ENCODE assay signal across 1 cellular context in the genomic region with DNA sequence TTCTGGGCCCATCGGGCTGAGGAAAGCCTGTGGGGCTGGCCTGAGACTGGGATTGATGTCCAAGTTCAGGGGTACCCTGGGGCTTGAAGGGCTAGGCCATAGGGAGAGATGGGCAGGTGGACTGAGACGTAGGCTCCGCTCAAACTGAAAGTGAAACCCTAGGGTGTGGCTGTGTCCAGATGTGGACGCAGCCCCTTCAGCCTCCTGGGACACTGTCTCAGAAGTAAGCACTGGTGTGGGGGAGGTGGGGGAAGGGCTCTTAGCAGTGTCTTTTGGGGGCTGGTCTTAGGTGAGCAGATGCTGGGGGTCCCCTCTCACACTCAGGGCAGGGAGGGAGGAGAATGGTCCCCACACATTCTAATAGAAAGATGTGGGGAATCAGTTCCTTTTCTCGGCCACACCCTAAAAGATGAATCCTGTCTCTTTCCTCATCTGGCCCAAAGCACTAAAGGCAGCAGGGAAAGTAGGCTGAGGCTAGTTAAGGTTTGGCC.
TF ChIP-seq lines count a peak whose summit lies in the region.

No MANE protein-coding gene starts in this region.

TF ChIP-seq in GM23338, 12 proteins besides CTCF, POLR2A, EP300 and RAD21 (continued from another document):
- TF ChIP-seq REST (IDR thresholded peaks at IDR 0.05; ENCODE audit: unreplicated experiment) (no peak), CREB1 (CRISPR knock-in tag; IDR thresholded peaks at IDR 0.05; ENCODE audit: low read depth) (no peak), POLR2AphosphoS5 (IDR thresholded peaks at IDR 0.05; ENCODE audit: low read depth) (no peak), STAT1 (IDR thresholded peaks at IDR 0.05; ENCODE audit: unreplicated experiment) (no peak), ZNF331 (CRISPR knock-in tag; IDR thresholded peaks at IDR 0.05; ENCODE audit: low read depth) (no peak), ETS1 (IDR thresholded peaks at IDR 0.05) (no peak), ZNF114 (CRISPR knock-in tag; IDR thresholded peaks at IDR 0.05) (no peak)
TF ChIP-seq in GM23338: peak in this region for 0.
